10 cellular contexts compared by ENCODE assay signal in genomic region chr14:59358105-59358504, GRCh38.
DNase-seq lines count a peak whose midpoint lies in the region; ATAC-seq and TF ChIP-seq lines count a peak whose summit lies in the region.
"Had no signal": no experiment of that assay in that cellular context is flagged by ENCODE, and none has a peak within 500 bp of the region (broad histone marks: within the 10 kb centered on the region; RNA-seq: fewer than 3 reads in every experiment).

No MANE protein-coding gene starts in this region.

- no peak for ATAC-seq in HG03469 (IDR thresholded peaks at IDR 0.05; ENCODE audit: unreplicated experiment)
- ATAC-seq: naive thymus-derived CD8-positive, alpha-beta T cell had no signal

- H3K36me3 ChIP-seq in A673 (ENCODE audit: insufficient read depth, low read length, poor library complexity, severe bottlenecking): no peaks in the 10 kb centered on the region

- peaks cover 79% of the 10 kb centered on the region for H3K4me1 Mint-ChIP-seq in HFFc6 (ENCODE audit: low read depth)

- H3K27ac ChIP-seq in skin epidermis (peak overlapping the region in 16 of 21 experiments; percentile 2 to 74 (median 42)), A673 (ENCODE audit: low read depth, low read length, poor library complexity, severe bottlenecking) (no peak overlapping the region)

- H3K4me3 Mint-ChIP-seq in HFFc6: peak overlapping the region; percentile 10; the same call in 1 of the 2 replicates
- H3K4me3 Mint-ChIP-seq: naive thymus-derived CD8-positive, alpha-beta T cell had no signal

- H3K9me3 ChIP-seq in A673 (ENCODE audit: low read depth, low read length, poor library complexity, severe bottlenecking): no peaks in the 10 kb centered on the region

- CTCF ChIA-PET in A673 (lab: Charles Lee): no interaction called here

- H3K27me3 ChIP-seq in A673 (replicated peaks; ENCODE audit: insufficient read depth, low read depth, low read length, poor library complexity): no peaks in the 10 kb centered on the region

- DNase-seq in HFFc6: peak; percentile 65
- peak; percentile 16 for DNase-seq in SKM-1 (lab: John Stamatoyannopoulos, UW; ENCODE audit: unreplicated experiment)
- peak; percentile 9 for DNase-seq in glomerular visceral epithelial cell (ENCODE audit: extremely low spot score)
- no peak for DNase-seq in stimulated activated naive CD4-positive, alpha-beta T cell (lab: John Stamatoyannopoulos, UW)
- no peak for DNase-seq in NCI-H2171 (lab: John Stamatoyannopoulos, UW)
- DNase-seq in A673 (ENCODE audit: low spot score): no peak
- DNase-seq: naive thymus-derived CD8-positive, alpha-beta T cell; NCI-H1105 treated with DMSO at 0.1 percent for 48 hours had no signal

- POLR2A ChIA-PET in A673 (lab: Charles Lee; ENCODE audit: low non-redundant PET): no interaction called here

- BruUV-seq in A673 (replicated peaks; lab: Mats Ljungman, UMichigan): no TSS peak

- H3K4me1 ChIP-seq in A673 (ENCODE audit: insufficient read depth, low read length, poor library complexity, severe bottlenecking): peaks cover 26% of the 10 kb centered on the region

- H3K36me3 Mint-ChIP-seq in HFFc6 (ENCODE audit: low read depth): peaks cover 7% of the 10 kb centered on the region; the same call in 1 of the 2 replicates

- intact Hi-C loops in A673 (cut with micrococcal nuclease; ENCODE audit: unreplicated experiment): no loop called here

- 0 out of 2 replicates have a peak, but pooled peaks have one; percentile 8 for TF ChIP-seq CTCF in HFFc6 (IDR thresholded peaks at IDR 0.05)
- TF ChIP-seq CTCF in A673 (conservative IDR thresholded peaks at IDR 0.05; ENCODE audit: low read depth, low read length): no peak

- H3K4me3 ChIP-seq in skin epidermis (no peak overlapping the region), A673 (ENCODE audit: low read depth, low read length, poor library complexity, severe bottlenecking) (no peak overlapping the region)

- H3K27me3 Mint-ChIP-seq in HFFc6 (ENCODE audit: insufficient read depth): no peaks in the 10 kb centered on the region
- H3K27me3 Mint-ChIP-seq: naive thymus-derived CD8-positive, alpha-beta T cell had no signal

- H3K9me3 Mint-ChIP-seq in HFFc6: no peaks in the 10 kb centered on the region
- H3K9me3 Mint-ChIP-seq: naive thymus-derived CD8-positive, alpha-beta T cell had no signal

- H3K27ac Mint-ChIP-seq in HFFc6: peak overlapping the region; percentile 69

Comparison
In these comparisons a context has a peak if more than half of its experiments do, and no peak if none do; other contexts are left out.
1. DNase-seq: peak in HFFc6 (single experiment), SKM-1 (single experiment) and glomerular visceral epithelial cell (single experiment); none in stimulated activated naive CD4-positive, alpha-beta T cell (0 of 6), NCI-H2171 (single experiment) and A673 (single experiment).